ENCODE assay signal across 8 cellular contexts in genomic region chr17:68020451-68020779, GRCh38. TPM values are rescaled to one million over a fixed set of nuclear protein-coding genes. Genes with fewer than 3 reads are reported as not detected.
DNase-seq lines count a peak whose midpoint lies in the region; ATAC-seq and TF ChIP-seq lines count a peak whose summit lies in the region.

No MANE protein-coding gene starts in this region.

- intact Hi-C loops in stomach (cut with DNase I; ENCODE audit: low total_unique reads) = no loop called here

- H3K79me2 ChIP-seq in DND-41 (ENCODE audit: insufficient read depth, low read length) = no peaks in the 10 kb centered on the region

- H3K9me3 ChIP-seq in DND-41 (ENCODE audit: insufficient read depth, low read length, severe bottlenecking) (no peaks in the 10 kb centered on the region), iPS-20b (ENCODE audit: insufficient read depth, low read depth, low read length) (no peaks in the 10 kb centered on the region), stomach (no peaks in the 10 kb centered on the region)

- peak overlapping the region; percentile 83 for H2AFZ ChIP-seq in DND-41 (ENCODE audit: low read depth, low read length)

- DNase-seq in DND-41 = no peak
- no peak for DNase-seq in activated naive CD8-positive, alpha-beta T cell treated with anti-CD3 and anti-CD28 coated beads, Interleukin-2, amount 50 U/mL, for 24 hours
- no peak for DNase-seq in stomach
- DNase-seq in NCI-H2171 (lab: John Stamatoyannopoulos, UW) = no peak

- no peak for TF ChIP-seq POLR2A in stomach (IDR thresholded peaks at IDR 0.05)

- TF ChIP-seq CTCF in DND-41 (IDR thresholded peaks at IDR 0.05; ENCODE audit: borderline replicate concordance, extremely low read depth, low read length, poor library complexity, severe bottlenecking) = no peak
- TF ChIP-seq CTCF in stomach (IDR thresholded peaks at IDR 0.05) = no peak

- H3K4me3 ChIP-seq in DND-41 (ENCODE audit: low read depth in 1 of 2, low read length in 2 of 2) = peak overlapping the region; percentile 54 to 65; a peak in 3 of 4 replicates
- H3K4me3 ChIP-seq in iPS-20b (ENCODE audit: low read length) = peak overlapping the region; percentile 80
- H3K4me3 ChIP-seq in stomach = peak overlapping the region; percentile 55 to 64 (median 56)

- H4K20me1 ChIP-seq in DND-41 (ENCODE audit: insufficient read depth, low read length) = no peaks in the 10 kb centered on the region

- H3K27me3 ChIP-seq in DND-41 (ENCODE audit: insufficient read depth, low read length, poor library complexity) (no peaks in the 10 kb centered on the region), iPS-20b (ENCODE audit: insufficient read depth, low read length) (no peaks in the 10 kb centered on the region), stomach (no peaks in the 10 kb centered on the region)

- H3K27me3 Mint-ChIP-seq in activated naive CD8-positive, alpha-beta T cell treated with anti-CD3 and anti-CD28 coated beads, Interleukin-2, amount 50 U/mL, for 24 hours = peaks cover 4% of the 10 kb centered on the region

- H3K4me1 Mint-ChIP-seq in activated naive CD8-positive, alpha-beta T cell treated with anti-CD3 and anti-CD28 coated beads, Interleukin-2, amount 50 U/mL, for 24 hours = peaks cover 14% of the 10 kb centered on the region

- peaks cover 3% of the 10 kb centered on the region for H3K36me3 Mint-ChIP-seq in activated naive CD8-positive, alpha-beta T cell treated with anti-CD3 and anti-CD28 coated beads, Interleukin-2, amount 50 U/mL, for 24 hours (ENCODE audit: low read depth)

- H3K4me3 Mint-ChIP-seq in activated naive CD8-positive, alpha-beta T cell treated with anti-CD3 and anti-CD28 coated beads, Interleukin-2, amount 50 U/mL, for 24 hours = peak overlapping the region; percentile 79

- no peaks in the 10 kb centered on the region for H3K36me3 ChIP-seq in DND-41 (ENCODE audit: insufficient read depth, low read length)
- H3K36me3 ChIP-seq in iPS-20b (ENCODE audit: insufficient read depth, low read depth, low read length) = no peaks in the 10 kb centered on the region
- H3K36me3 ChIP-seq in stomach = no peaks in the 10 kb centered on the region

- H3K4me1 ChIP-seq in DND-41 (ENCODE audit: insufficient read depth, low read length) = peaks cover 15% of the 10 kb centered on the region
- 0 out of 2 replicates have a peak, but pooled peaks cover 2% of the 10 kb centered on the region for H3K4me1 ChIP-seq in iPS-20b (ENCODE audit: insufficient read depth, low read length)
- H3K4me1 ChIP-seq in stomach = peaks cover 0 to 13% (median 5%) of the 10 kb centered on the region in 4 donors

- 1 to 5% (median 2%) methylated on average over 10 of the region's 10 CpGs for WGBS in stomach, 5 donors

- ATAC-seq in DND-41 (ENCODE audit: insufficient read depth, low read depth) (no peak), HG02973 (IDR thresholded peaks at IDR 0.05; ENCODE audit: unreplicated experiment) (peak; percentile 13), GM19467 (IDR thresholded peaks at IDR 0.05; ENCODE audit: unreplicated experiment) (no peak)
- ATAC-seq in activated naive CD8-positive, alpha-beta T cell treated with anti-CD3 and anti-CD28 coated beads, Interleukin-2, amount 50 U/mL, for 24 hours = no peak
- no peak for ATAC-seq in activated CD4-positive, CD25-positive, alpha-beta regulatory T cell treated with anti-CD3 and anti-CD28 coated beads, Interleukin-2, amount 50 U/mL, for 24 hours

- peak overlapping the region; percentile 68 for H3K4me2 ChIP-seq in DND-41 (ENCODE audit: insufficient read depth, low read length)

- H3K9ac ChIP-seq in DND-41 (ENCODE audit: low read depth, low read length) (peak overlapping the region; percentile 79), iPS-20b (ENCODE audit: low read depth, low read length) (peak overlapping the region; percentile 88)

- TF ChIP-seq EP300 in stomach (IDR thresholded peaks at IDR 0.05) = no peak

- H3K9me3 Mint-ChIP-seq in activated naive CD8-positive, alpha-beta T cell treated with anti-CD3 and anti-CD28 coated beads, Interleukin-2, amount 50 U/mL, for 24 hours = no peaks in the 10 kb centered on the region

- H3K27ac Mint-ChIP-seq in activated naive CD8-positive, alpha-beta T cell treated with anti-CD3 and anti-CD28 coated beads, Interleukin-2, amount 50 U/mL, for 24 hours = peak overlapping the region; percentile 99

- H3K27ac ChIP-seq in DND-41 (ENCODE audit: low read length) (peak overlapping the region; percentile 84), iPS-20b (ENCODE audit: low read length) (peak overlapping the region; percentile 22), stomach (peak overlapping the region; percentile 79 to 95 (median 88))

RNA-seq across cellular contexts. Expression of gene KPNA2, which starts 15.1 kb away (rescaled TPM):
- total RNA-seq in stomach = 10 to 100 TPM in 2 of 5 donors, 1 to 10 TPM in 2, under 1 TPM in 1; 0.58 to 26.3 (median 5.4) TPM
- polyA plus RNA-seq in stomach = 10 to 100 TPM; 12.1 to 23.7 (median 21.0) TPM

RNA-seq across cellular contexts. Expression of gene C17orf58, which starts 24.1 kb away (rescaled TPM):
- 10 to 100 TPM in 3 of 5 donors, 1 to 10 TPM in 1, not detected in 1; 4.9 to 32.2 (median 19.5) TPM for total RNA-seq in stomach
- 10 to 100 TPM in 1 of 3 donors, 1 to 10 TPM in 2; 9.6 to 23.1 (median 10.0) TPM for polyA plus RNA-seq in stomach

Comparison
In these comparisons a context has a peak if more than half of its experiments do, and no peak if none do; other contexts are left out.
1. H3K27ac ChIP-seq: peak in every context shown above with its lines; median percentile 88 in stomach; 84 in DND-41; 22 in iPS-20b.